ENCODE assay signal across 21 cellular contexts in genomic region chr4:182294436-182294835, GRCh38. TPM values are rescaled to one million over a fixed set of nuclear protein-coding genes. Genes with fewer than 3 reads are reported as not detected.
A peak's percentile ranks its signal among the peaks of the same experiment; 100 is the strongest.
DNase-seq lines count a peak whose midpoint lies in the region; ATAC-seq and TF ChIP-seq lines count a peak whose summit lies in the region.
"Had no signal": no experiment of that assay in that cellular context is flagged by ENCODE, and none has a peak within 500 bp of the region (broad histone marks: within the 10 kb centered on the region; RNA-seq: fewer than 3 reads in every experiment).

No MANE protein-coding gene starts in this region.

- no peaks in the 10 kb centered on the region; the same call in 1 of the 2 replicates for H3K36me3 ChIP-seq in BE2C

- H3K27ac Mint-ChIP-seq in H9, result peak overlapping the region in 2 of 3 experiments; percentile 18 to 26; a peak in 2 of 7 replicates
- H3K27ac Mint-ChIP-seq: CD4-positive, alpha-beta memory T cell had no signal

- H3K56ac ChIP-seq in H9 (ENCODE audit: insufficient read length, low read depth, low read length), result no peak overlapping the region

- no peak overlapping the region for H3K9ac ChIP-seq in H9 (ENCODE audit: extremely low read depth, insufficient read length, low read length)

- H2BK20ac ChIP-seq in H9 (ENCODE audit: low read depth, low read length, poor library complexity, severe bottlenecking), result no peak overlapping the region

- no peak overlapping the region for H3K18ac ChIP-seq in H9 (ENCODE audit: insufficient read length, low read depth, low read length)

- no peak for ATAC-seq in GM18907 (IDR thresholded peaks at IDR 0.05; ENCODE audit: unreplicated experiment)
- ATAC-seq: GM12878, K562 had no signal

- no peak for DNase-seq in H9
- DNase-seq in astrocyte of the hippocampus (ENCODE audit: low read depth, low spot score), result peak; percentile 60
- peak; percentile 9 for DNase-seq in inferior parietal cortex (ENCODE audit: extremely low spot score)
- no peak for DNase-seq in NCI-H2081 treated with DMSO at 0.1 percent for 48 hours (lab: John Stamatoyannopoulos, UW)
- DNase-seq in BE2C, result no peak
- no peak for DNase-seq in NK-92 (lab: John Stamatoyannopoulos, UW; ENCODE audit: unreplicated experiment)
- DNase-seq: AML-193; C1 segment of cervical spinal cord; CD4-positive, alpha-beta memory T cell; COR-L47; DMS53; MV-4-11; NCI-H1105 treated with DMSO at 0.1 percent for 48 hours; NCI-H2029; NCI-H446 treated with DMSO at 0.1 percent for 48 hours; NCI-H526; SHP77 had no signal

- H3K36me3 Mint-ChIP-seq in H9 (ENCODE audit: insufficient read depth in 1 of 3, low read depth in 3 of 3), result no peaks in the 10 kb centered on the region
- H3K36me3 Mint-ChIP-seq: CD4-positive, alpha-beta memory T cell had no signal

- H3K79me2 ChIP-seq in H9 (ENCODE audit: insufficient read depth, low read length), result no peaks in the 10 kb centered on the region

- H3K27me3 ChIP-seq in H9 (ENCODE audit: insufficient read depth, low read length), result no peaks in the 10 kb centered on the region
- no peaks in the 10 kb centered on the region for H3K27me3 ChIP-seq in BE2C

- no peak overlapping the region for H2AK5ac ChIP-seq in H9 (ENCODE audit: insufficient read length, low read length)

- H3K4me3 Mint-ChIP-seq in H9, result no peak overlapping the region
- H3K4me3 Mint-ChIP-seq: CD4-positive, alpha-beta memory T cell had no signal

- peaks cover 24 to 28% of the 10 kb centered on the region in 2 experiments for H3K4me1 Mint-ChIP-seq in H9
- H3K4me1 Mint-ChIP-seq: CD4-positive, alpha-beta memory T cell had no signal

- no peak overlapping the region for H3T11ph ChIP-seq in H9 (ENCODE audit: low read length)

- H3K27me3 Mint-ChIP-seq in H9 (ENCODE audit: low read depth), result no peaks in the 10 kb centered on the region
- H3K27me3 Mint-ChIP-seq: CD4-positive, alpha-beta memory T cell had no signal

- H3K4me1 ChIP-seq in H9 (ENCODE audit: insufficient read depth, low read length) (peaks cover 8% of the 10 kb centered on the region; the same call in 1 of the 2 replicates), BE2C (no peaks in the 10 kb centered on the region; the same call in 1 of the 2 replicates)

- H4K5ac ChIP-seq in H9 (ENCODE audit: insufficient read length, low read depth, low read length), result no peak overlapping the region

- H3K9me3 Mint-ChIP-seq in H9, result no peaks in the 10 kb centered on the region

- H2BK12ac ChIP-seq in H9 (ENCODE audit: insufficient read length, low read depth, low read length), result no peak overlapping the region

- H3K79me1 ChIP-seq in H9 (ENCODE audit: insufficient read depth, low read depth, low read length, poor library complexity, severe bottlenecking), result no peaks in the 10 kb centered on the region

- H4K20me1 ChIP-seq in H9 (ENCODE audit: control insufficient read depth, insufficient read depth, insufficient read length), result no peaks in the 10 kb centered on the region

- H3K14ac ChIP-seq in H9 (ENCODE audit: insufficient read depth, low read length), result no peak overlapping the region

- no peak overlapping the region for H3K4ac ChIP-seq in H9 (ENCODE audit: low read depth, low read length)

- no peaks in the 10 kb centered on the region for H3K23me2 ChIP-seq in H9 (ENCODE audit: insufficient read length, low read depth, low read length, poor library complexity, severe bottlenecking)

- WGBS in H9 (ENCODE audit: extremely low coverage, insufficient read length, low lambda C conversion rate), result no CpG with 5 or more reads among the region's 4 CpGs

- no peak overlapping the region for H2AFZ ChIP-seq in H9 (ENCODE audit: low read length)

- H2BK15ac ChIP-seq in H9 (ENCODE audit: low read depth, low read length), result no peak overlapping the region

- no peak overlapping the region for H2BK120ac ChIP-seq in H9 (ENCODE audit: low read depth, low read length, poor library complexity, severe bottlenecking)

- H3K4me3 ChIP-seq in BE2C (ENCODE audit: low read depth, low read length), result no peak overlapping the region
- H3K4me3 ChIP-seq: GM12878, K562 had no signal

- TF ChIP-seq CTCF in H9 (conservative IDR thresholded peaks at IDR 0.05), result no peak
- TF ChIP-seq CTCF in BE2C (IDR thresholded peaks at IDR 0.05; ENCODE audit: low read depth, low read length), result no peak

- H3K9me3 ChIP-seq in H9 (ENCODE audit: control insufficient read depth, low read depth, low read length), result no peaks in the 10 kb centered on the region
- H3K9me3 ChIP-seq in BE2C, result no peaks in the 10 kb centered on the region

- H4K91ac ChIP-seq in H9 (ENCODE audit: insufficient read length, low read depth, low read length), result no peak overlapping the region

- no peak overlapping the region for H4K8ac ChIP-seq in H9 (replicated peaks; ENCODE audit: insufficient read length, low read depth, low read length)

- H3K23ac ChIP-seq in H9 (ENCODE audit: insufficient read length, low read depth, low read length), result no peak overlapping the region

- no peak overlapping the region for H3K27ac ChIP-seq in H9 (ENCODE audit: insufficient read length, low read depth, low read length)
- H3K27ac ChIP-seq: RWPE1 had no signal

- H3K4me2 ChIP-seq in H9 (ENCODE audit: insufficient read depth, insufficient read length, low read length), result no peak overlapping the region

- no peak overlapping the region for H2BK5ac ChIP-seq in H9 (ENCODE audit: insufficient read length, low read length)

RNA-seq across cellular contexts. Expression of gene TENM3, which starts 51.2 kb away (rescaled TPM):
- 49.1 and 49.6 TPM in 2 replicates for total RNA-seq in H9 (2021)
- 19.4 TPM for polyA plus RNA-seq in BE2C (2012; ENCODE audit: insufficient read depth, insufficient read length, low read depth)
- total RNA-seq: CD4-positive, alpha-beta memory T cell had no signal
- polyA plus RNA-seq: CD4-positive, alpha-beta memory T cell had no signal

Comparison
In these comparisons a context has a peak if more than half of its experiments do, and no peak if none do; other contexts are left out.
1. DNase-seq: peak in astrocyte of the hippocampus (single experiment) and inferior parietal cortex (single experiment); none in H9 (single experiment), NCI-H2081 treated with DMSO at 0.1 percent for 48 hours (single experiment), BE2C (single experiment) and NK-92 (single experiment).